20 cellular contexts compared by ENCODE assay signal in the genomic region with DNA sequence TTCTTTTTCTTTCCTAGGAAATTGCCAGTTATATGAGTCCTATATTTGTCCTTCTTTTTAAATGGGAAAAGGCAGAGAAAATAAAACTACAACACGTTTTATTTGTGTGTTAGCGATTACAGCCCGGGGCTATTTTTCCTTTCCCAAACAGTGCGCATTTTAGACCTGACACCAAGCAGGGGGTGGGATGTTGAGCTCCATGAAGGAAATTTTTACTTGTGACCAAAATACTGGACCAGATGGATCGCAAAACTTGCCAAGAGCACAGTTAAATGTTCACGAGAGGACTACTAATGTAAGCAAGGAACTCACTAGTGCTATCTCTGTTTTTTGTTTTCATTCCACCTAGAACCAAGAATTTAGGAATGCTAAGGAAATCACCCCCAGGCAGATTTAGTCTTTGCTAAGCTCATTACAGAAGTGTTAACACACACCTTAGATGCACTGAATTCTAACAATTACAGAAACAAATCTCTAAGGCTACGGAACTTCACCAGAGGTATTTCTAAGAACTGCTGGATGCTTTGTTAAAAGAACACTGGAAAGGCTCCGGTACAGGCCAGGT.
A peak's percentile ranks its signal among the peaks of the same experiment; 100 is the strongest.
DNase-seq lines count a peak whose midpoint lies in the region; ATAC-seq and TF ChIP-seq lines count a peak whose summit lies in the region.
"Had no signal": no experiment of that assay in that cellular context is flagged by ENCODE, and none has a peak within 500 bp of the region (broad histone marks: within the 10 kb centered on the region; RNA-seq: fewer than 3 reads in every experiment).

No MANE protein-coding gene starts in this region.

- no peaks in the 10 kb centered on the region for H3K36me3 Mint-ChIP-seq in chondrocyte (ENCODE audit: low read depth)
- H3K36me3 Mint-ChIP-seq: brain had no signal

- no peaks in the 10 kb centered on the region for H3K27me3 ChIP-seq in esophagus muscularis mucosa
- no peaks in the 10 kb centered on the region for H3K27me3 ChIP-seq in rectal smooth muscle tissue (ENCODE audit: control insufficient read depth, insufficient read depth, low read length)
- H3K27me3 ChIP-seq: upper lobe of left lung had no signal

- POLR2A ChIA-PET in HEK293 (lab: Yijun Ruan, JAX) = interaction anchor here (0.7 kb wide), 1 partner anchor 13 kb away, joined by 3 read pairs; no protein-coding TSS in a partner anchor

- no peak overlapping the region for H3K27ac Mint-ChIP-seq in chondrocyte (ENCODE audit: unreplicated experiment)

- CTCF ChIA-PET in HEK293 (lab: Yijun Ruan, JAX) = interaction anchor here (0.5 to 2.7 kb wide), 6 partner anchors 9 to 231 kb away, joined by 3 to 14 read pairs (median 4); no protein-coding TSS in a partner anchor

- intact Hi-C loops in esophagus muscularis mucosa (cut with DNase I) = no loop called here

- H3K9ac ChIP-seq in rectal smooth muscle tissue (ENCODE audit: low read length) = no peak overlapping the region

- H3K4me3 ChIP-seq in HEK293 (ENCODE audit: low read depth, low read length) (no peak overlapping the region), esophagus muscularis mucosa (no peak overlapping the region), rectal smooth muscle tissue (ENCODE audit: low read length) (no peak overlapping the region)
- H3K4me3 ChIP-seq: skin epidermis, upper lobe of left lung had no signal

- no peak for TF ChIP-seq CTCF in HEK293 (tag by site-specific recombination; IDR thresholded peaks at IDR 0.05)
- TF ChIP-seq CTCF in esophagus muscularis mucosa (IDR thresholded peaks at IDR 0.05) = no peak
- TF ChIP-seq CTCF in chondrocyte (IDR thresholded peaks at IDR 0.05) = no peak

- no peak overlapping the region for H3K27ac ChIP-seq in HEK293 (ENCODE audit: extremely low read depth, low read depth, low read length)
- H3K27ac ChIP-seq in esophagus muscularis mucosa (replicated peaks in 1 of 4) = peak overlapping the region; percentile 28 to 72 (median 70)
- peak overlapping the region; percentile 83 for H3K27ac ChIP-seq in rectal smooth muscle tissue (ENCODE audit: low read depth, low read length)
- H3K27ac ChIP-seq: upper lobe of left lung had no signal

- no peaks in the 10 kb centered on the region for H3K27me3 Mint-ChIP-seq in chondrocyte (ENCODE audit: low read depth)
- H3K27me3 Mint-ChIP-seq: brain; CD4-positive, alpha-beta memory T cell had no signal

- H3K4me1 Mint-ChIP-seq in chondrocyte (ENCODE audit: low read depth) = peaks cover 70% of the 10 kb centered on the region

- H3K9me3 ChIP-seq in HEK293 (ENCODE audit: control insufficient read depth, insufficient read depth, low read depth, low read length) (no peaks in the 10 kb centered on the region), esophagus muscularis mucosa (no peaks in the 10 kb centered on the region)
- H3K9me3 ChIP-seq: upper lobe of left lung had no signal

- H3K4me1 ChIP-seq in HEK293 (ENCODE audit: control insufficient read depth, insufficient read depth, low read length) (no peaks in the 10 kb centered on the region; the same call in 1 of the 2 replicates), esophagus muscularis mucosa (peaks cover 24 to 86% (median 82%) of the 10 kb centered on the region in 4 donors), rectal smooth muscle tissue (ENCODE audit: control insufficient read depth, insufficient read depth, low read length) (peaks cover 62% of the 10 kb centered on the region)

- H3K4me3 Mint-ChIP-seq in chondrocyte (ENCODE audit: unreplicated experiment) = no peak overlapping the region
- H3K4me3 Mint-ChIP-seq: CD4-positive, alpha-beta memory T cell had no signal

- no peaks in the 10 kb centered on the region for H3K9me3 Mint-ChIP-seq in chondrocyte (ENCODE audit: low read depth)
- H3K9me3 Mint-ChIP-seq: brain had no signal

- no peak for TF ChIP-seq EP300 in esophagus muscularis mucosa (IDR thresholded peaks at IDR 0.05)

- peak; percentile 39 for DNase-seq in A172 (ENCODE audit: low spot score)
- DNase-seq in esophagus muscularis mucosa (ENCODE audit: extremely low spot score) = no peak
- no peak for DNase-seq in T-helper 1 cell
- no peak for DNase-seq in inferior parietal cortex (ENCODE audit: extremely low spot score)
- DNase-seq in chondrocyte (ENCODE audit: low spot score) = no peak
- DNase-seq: ACHN; activated CD4-positive, alpha-beta T cell treated with anti-CD3 and anti-CD28 coated beads, Interleukin-2, amount 50 U/mL, for 4 hours; activated naive CD4-positive, alpha-beta T cell treated with anti-CD3 and anti-CD28 coated beads, Interleukin-2, amount 50 U/mL, for 16 hours; CD4-positive, alpha-beta memory T cell; dermis blood vessel endothelial cell; DND-41; erythroblast; NCI-H187; SW 1271; upper lobe of left lung had no signal

- TF ChIP-seq POLR2A in esophagus muscularis mucosa (IDR thresholded peaks at IDR 0.05; ENCODE audit: low read depth) = no peak

- WGBS in esophagus muscularis mucosa = 57% methylated on average over 8 of the region's 8 CpGs

- H3K36me3 ChIP-seq in HEK293 (ENCODE audit: control insufficient read depth in 2 of 2, insufficient read depth in 1 of 2, low read length in 2 of 2) (no peaks in the 10 kb centered on the region), esophagus muscularis mucosa (no peaks in the 10 kb centered on the region), rectal smooth muscle tissue (ENCODE audit: control insufficient read depth, insufficient read depth, low read length) (no peaks in the 10 kb centered on the region)
- H3K36me3 ChIP-seq: upper lobe of left lung had no signal

- ATAC-seq in HG03280 (IDR thresholded peaks at IDR 0.05; ENCODE audit: unreplicated experiment) = no peak

TF ChIP-seq in HEK293, 187 proteins besides CTCF, POLR2A, EP300 and RAD21:
- TF ChIP-seq, protein P1, sequence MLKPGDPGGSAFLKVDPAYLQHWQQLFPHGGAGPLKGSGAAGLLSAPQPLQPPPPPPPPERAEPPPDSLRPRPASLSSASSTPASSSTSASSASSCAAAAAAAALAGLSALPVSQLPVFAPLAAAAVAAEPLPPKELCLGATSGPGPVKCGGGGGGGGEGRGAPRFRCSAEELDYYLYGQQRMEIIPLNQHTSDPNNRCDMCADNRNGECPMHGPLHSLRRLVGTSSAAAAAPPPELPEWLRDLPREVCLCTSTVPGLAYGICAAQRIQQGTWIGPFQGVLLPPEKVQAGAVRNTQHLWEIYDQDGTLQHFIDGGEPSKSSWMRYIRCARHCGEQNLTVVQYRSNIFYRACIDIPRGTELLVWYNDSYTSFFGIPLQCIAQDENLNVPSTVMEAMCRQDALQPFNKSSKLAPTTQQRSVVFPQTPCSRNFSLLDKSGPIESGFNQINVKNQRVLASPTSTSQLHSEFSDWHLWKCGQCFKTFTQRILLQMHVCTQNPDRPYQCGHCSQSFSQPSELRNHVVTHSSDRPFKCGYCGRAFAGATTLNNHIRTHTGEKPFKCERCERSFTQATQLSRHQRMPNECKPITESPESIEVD (tag by site-specific recombination; IDR thresholded peaks at IDR 0.05) = peak; percentile 72
- peak; percentile 49; the same call in 1 of the 2 replicates for TF ChIP-seq FEZF1 (tag by site-specific recombination; IDR thresholded peaks at IDR 0.05)
- no peak for TF ChIP-seq ZBTB17 (tag by site-specific recombination; IDR thresholded peaks at IDR 0.05)
